ENCODE assay signal across 28 cellular contexts in the genomic region with DNA sequence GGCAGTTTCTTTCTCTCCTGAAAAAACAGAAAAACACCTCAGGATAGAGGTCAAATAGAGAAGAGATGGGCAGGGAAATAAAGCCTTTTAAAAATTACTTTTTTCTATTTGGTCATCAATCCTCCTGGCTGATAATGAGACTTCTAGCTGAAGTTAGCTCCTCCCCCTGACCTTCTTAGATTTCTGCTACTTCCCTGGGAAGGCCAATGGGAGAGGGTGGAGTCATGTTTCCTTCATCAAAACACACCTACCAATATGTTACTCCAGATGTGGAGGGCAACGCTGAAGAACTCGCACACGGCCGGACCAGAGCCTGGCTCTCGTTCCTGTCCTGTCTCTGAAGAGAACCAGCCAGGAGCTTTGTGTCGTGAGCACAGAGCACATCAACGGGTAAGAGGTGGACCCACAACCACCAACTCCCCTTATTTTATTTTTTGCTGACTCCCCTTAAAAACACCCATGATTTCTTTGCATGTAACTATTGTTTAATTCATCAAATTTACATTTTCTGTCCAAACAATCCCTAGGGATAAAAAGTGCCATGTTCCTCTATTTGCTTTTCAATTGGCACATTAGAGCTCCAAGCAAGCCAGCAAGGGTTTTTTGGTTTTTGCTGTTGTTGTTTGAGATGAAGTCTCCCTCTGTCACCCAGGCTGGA.
A peak's percentile ranks its signal among the peaks of the same experiment; 100 is the strongest.
DNase-seq lines count a peak whose midpoint lies in the region; TF ChIP-seq lines count a peak whose summit lies in the region.
"Had no signal": no experiment of that assay in that cellular context is flagged by ENCODE, and none has a peak within 500 bp of the region (broad histone marks: within the 10 kb centered on the region; RNA-seq: fewer than 3 reads in every experiment).

No MANE protein-coding gene starts in this region.

- no CpG with 5 or more reads among the region's 7 CpGs for WGBS in H9 (ENCODE audit: extremely low coverage, insufficient read length, low lambda C conversion rate)
- 84 to 100% methylated on average over 1 to 7 of the region's 7 CpGs for WGBS in endodermal cell (ENCODE audit: insufficient coverage in 1 of 2, insufficient read length in 1 of 2), 2 experiments

- H2BK15ac ChIP-seq in H9 (ENCODE audit: low read depth, low read length): no peak overlapping the region

- H3K27me3 ChIP-seq in H9 (ENCODE audit: insufficient read depth, low read length) (no peaks in the 10 kb centered on the region), endodermal cell (ENCODE audit: control insufficient read depth, insufficient read depth, low read length, poor library complexity, severe bottlenecking) (no peaks in the 10 kb centered on the region), parathyroid adenoma (ENCODE audit: control insufficient read depth, insufficient read depth, low read length) (no peaks in the 10 kb centered on the region), PC-9 (ENCODE audit: insufficient read depth, low read depth) (peaks cover 41% of the 10 kb centered on the region; the same call in 1 of the 2 replicates)
- H3K27me3 ChIP-seq: ascending aorta, esophagus squamous epithelium, hepatocyte, SJSA1, stomach, thyroid gland had no signal

- H3K14ac ChIP-seq in H9 (ENCODE audit: insufficient read depth, low read length): no peak overlapping the region

- H3K36me3 Mint-ChIP-seq in H9 (ENCODE audit: insufficient read depth in 1 of 3, low read depth in 3 of 3): peaks cover 75 to 90% (median 76%) of the 10 kb centered on the region in 3 experiments
- H3K36me3 Mint-ChIP-seq in endodermal cell (ENCODE audit: low read depth): peaks cover 10% of the 10 kb centered on the region
- H3K36me3 Mint-ChIP-seq in activated naive CD4-positive, alpha-beta T cell treated with anti-CD3 and anti-CD28 coated beads, Interleukin-2, amount 10 ng/mL, durations not matched to agents 7 days and 5 days: peaks cover 4% of the 10 kb centered on the region
- H3K36me3 Mint-ChIP-seq: T-cell had no signal

- H2AFZ ChIP-seq in H9 (ENCODE audit: low read length) (no peak overlapping the region), parathyroid adenoma (peak overlapping the region; percentile 40), PC-9 (no peak overlapping the region)
- H2AFZ ChIP-seq: hepatocyte had no signal

- H3F3A ChIP-seq in PC-9 (ENCODE audit: insufficient read depth, low read depth): no peaks in the 10 kb centered on the region

- no peak overlapping the region for H4K8ac ChIP-seq in H9 (replicated peaks; ENCODE audit: insufficient read length, low read depth, low read length)

- H3K27ac ChIP-seq in H9 (ENCODE audit: insufficient read length, low read depth, low read length) (no peak overlapping the region), endodermal cell (ENCODE audit: low read depth, low read length) (no peak overlapping the region), parathyroid adenoma (peak overlapping the region; percentile 21), PC-9 (no peak overlapping the region)
- H3K27ac ChIP-seq: ascending aorta, esophagus squamous epithelium, hepatocyte, left ventricle myocardium inferior, SJSA1, stomach, thyroid gland had no signal

- H3K9ac ChIP-seq in H9 (ENCODE audit: extremely low read depth, insufficient read length, low read length) (no peak overlapping the region), endodermal cell (ENCODE audit: extremely low read depth, low read length, poor library complexity, severe bottlenecking) (no peak overlapping the region), parathyroid adenoma (no peak overlapping the region)

- no peak overlapping the region for H3T11ph ChIP-seq in H9 (ENCODE audit: low read length)

- no peak overlapping the region for H2BK12ac ChIP-seq in H9 (ENCODE audit: insufficient read length, low read depth, low read length)

- no peak overlapping the region for H3K18ac ChIP-seq in H9 (ENCODE audit: insufficient read length, low read depth, low read length)

- H4K20me1 ChIP-seq in H9 (ENCODE audit: control insufficient read depth, insufficient read depth, insufficient read length) (no peaks in the 10 kb centered on the region), PC-9 (ENCODE audit: insufficient read depth) (no peaks in the 10 kb centered on the region)

- intact Hi-C loops in PC-9 (cut with micrococcal nuclease; ENCODE audit: unreplicated experiment): no loop called here

- peaks cover 0 to 5% of the 10 kb centered on the region in 2 experiments; a peak in 2 of 4 replicates for H3K4me1 Mint-ChIP-seq in H9
- H3K4me1 Mint-ChIP-seq in endodermal cell: no peaks in the 10 kb centered on the region
- peaks cover 10% of the 10 kb centered on the region for H3K4me1 Mint-ChIP-seq in activated naive CD4-positive, alpha-beta T cell treated with anti-CD3 and anti-CD28 coated beads, Interleukin-2, amount 10 ng/mL, durations not matched to agents 7 days and 5 days
- H3K4me1 Mint-ChIP-seq: activated CD4-positive, alpha-beta memory T cell treated with anti-CD3 and anti-CD28 coated beads, Interleukin-2, amount 10 ng/mL, durations not matched to agents 7 days and 5 days; activated naive CD8-positive, alpha-beta T cell treated with anti-CD3 and anti-CD28 coated beads for 36 hours had no signal

- no peak overlapping the region for H3K4ac ChIP-seq in H9 (ENCODE audit: low read depth, low read length)

- H3K36me3 ChIP-seq in endodermal cell (ENCODE audit: control insufficient read depth, insufficient read depth, low read length): no peaks in the 10 kb centered on the region
- H3K36me3 ChIP-seq in parathyroid adenoma (ENCODE audit: control insufficient read depth, insufficient read depth, low read length): no peaks in the 10 kb centered on the region
- H3K36me3 ChIP-seq in PC-9 (ENCODE audit: low read depth): no peaks in the 10 kb centered on the region
- H3K36me3 ChIP-seq: ascending aorta, esophagus squamous epithelium, left ventricle myocardium inferior, SJSA1, stomach, thyroid gland had no signal

- DNase-seq in H9 (peak; percentile 23), NCI-H510A (lab: John Stamatoyannopoulos, UW) (peak; percentile 17), endodermal cell (peak; percentile 44), glomerular visceral epithelial cell (ENCODE audit: extremely low spot score) (no peak), PC-9 (no peak), ureter (ENCODE audit: low spot score) (no peak)
- DNase-seq in activated naive CD4-positive, alpha-beta T cell treated with anti-CD3 and anti-CD28 coated beads, Interleukin-2, amount 10 ng/mL, durations not matched to agents 7 days and 5 days: no peak
- DNase-seq: activated CD4-positive, alpha-beta memory T cell treated with anti-CD3 and anti-CD28 coated beads, Interleukin-2, amount 10 ng/mL, durations not matched to agents 7 days and 5 days; activated CD4-positive, CD25-positive, alpha-beta regulatory T cell treated with anti-CD3 and anti-CD28 coated beads, Interleukin-2, amount 50 U/mL, for 72 hours; activated effector memory CD4-positive, alpha-beta T cell treated with Interleukin-2 at 50 U/mL for 16 hours; activated naive CD8-positive, alpha-beta T cell treated with anti-CD3 and anti-CD28 coated beads for 36 hours; activated T-cell treated with anti-CD3 and anti-CD28 coated beads for 4 hours; central memory CD4-positive, alpha-beta T cell; esophagus squamous epithelium; KG1; left ventricle myocardium inferior; NCI-H1436; RPMI8226; small intestine; stimulated activated CD4-positive, alpha-beta T cell treated with anti-CD3 and anti-CD28 coated beads, Interleukin-1b, Interleukin-23, amount 100 ng/mL, for 48 hours; stomach; T-cell; thyroid gland had no signal

- H3K9me2 ChIP-seq in PC-9 (ENCODE audit: insufficient read depth): no peaks in the 10 kb centered on the region

- BruUV-seq in PC-9 (replicated peaks; lab: Mats Ljungman, UMichigan): no TSS peak

- no peaks in the 10 kb centered on the region for H3K79me2 ChIP-seq in H9 (ENCODE audit: insufficient read depth, low read length)
- no peaks in the 10 kb centered on the region for H3K79me2 ChIP-seq in parathyroid adenoma
- no peaks in the 10 kb centered on the region for H3K79me2 ChIP-seq in PC-9 (ENCODE audit: low read depth)
- H3K79me2 ChIP-seq: hepatocyte had no signal

- H4K91ac ChIP-seq in H9 (ENCODE audit: insufficient read length, low read depth, low read length): no peak overlapping the region

- H4K5ac ChIP-seq in H9 (ENCODE audit: insufficient read length, low read depth, low read length): no peak overlapping the region

- no peak overlapping the region for H2BK120ac ChIP-seq in H9 (ENCODE audit: low read depth, low read length, poor library complexity, severe bottlenecking)

- CTCF ChIA-PET in activated naive CD4-positive, alpha-beta T cell treated with anti-CD3 and anti-CD28 coated beads, Interleukin-2, amount 10 ng/mL, durations not matched to agents 7 days and 5 days (lab: Charles Lee): no interaction called here
- CTCF ChIA-PET in PC-9 (lab: Charles Lee): interaction anchor here (0.7 kb wide), 1 partner anchor 112 kb away, joined by 4 read pairs; no protein-coding TSS in a partner anchor

- no peaks in the 10 kb centered on the region for H3K79me1 ChIP-seq in H9 (ENCODE audit: insufficient read depth, low read depth, low read length, poor library complexity, severe bottlenecking)

- H3K4me2 ChIP-seq in H9 (ENCODE audit: insufficient read depth, insufficient read length, low read length): no peak overlapping the region
- H3K4me2 ChIP-seq in parathyroid adenoma (ENCODE audit: low read length): no peak overlapping the region
- H3K4me2 ChIP-seq in PC-9: no peak overlapping the region
- H3K4me2 ChIP-seq: hepatocyte had no signal

- H3K4me3 Mint-ChIP-seq in H9: no peak overlapping the region
- no peak overlapping the region for H3K4me3 Mint-ChIP-seq in endodermal cell
- H3K4me3 Mint-ChIP-seq in activated naive CD4-positive, alpha-beta T cell treated with anti-CD3 and anti-CD28 coated beads, Interleukin-2, amount 10 ng/mL, durations not matched to agents 7 days and 5 days: no peak overlapping the region
- H3K4me3 Mint-ChIP-seq: activated CD4-positive, alpha-beta memory T cell treated with anti-CD3 and anti-CD28 coated beads, Interleukin-2, amount 10 ng/mL, durations not matched to agents 7 days and 5 days; activated naive CD8-positive, alpha-beta T cell treated with anti-CD3 and anti-CD28 coated beads for 36 hours; dendritic cell treated with granulocyte-macrophage colony-stimulating factor and Interleukin-4, amounts not matched to agents 40 ng/mL and 50 ng/mL, for 4 days; T-cell had no signal

- no peak overlapping the region for H3K23ac ChIP-seq in H9 (ENCODE audit: insufficient read length, low read depth, low read length)

- H3K27me3 Mint-ChIP-seq in H9 (ENCODE audit: low read depth) (no peaks in the 10 kb centered on the region), endodermal cell (ENCODE audit: insufficient read depth) (no peaks in the 10 kb centered on the region)
- no peaks in the 10 kb centered on the region for H3K27me3 Mint-ChIP-seq in activated naive CD4-positive, alpha-beta T cell treated with anti-CD3 and anti-CD28 coated beads, Interleukin-2, amount 10 ng/mL, durations not matched to agents 7 days and 5 days
- H3K27me3 Mint-ChIP-seq: activated CD4-positive, alpha-beta memory T cell treated with anti-CD3 and anti-CD28 coated beads, Interleukin-2, amount 10 ng/mL, durations not matched to agents 7 days and 5 days; activated naive CD8-positive, alpha-beta T cell treated with anti-CD3 and anti-CD28 coated beads for 36 hours; dendritic cell treated with granulocyte-macrophage colony-stimulating factor and Interleukin-4, amounts not matched to agents 40 ng/mL and 50 ng/mL, for 4 days; T-cell had no signal

- H3K4me3 ChIP-seq in endodermal cell (ENCODE audit: low read length): no peak overlapping the region
- H3K4me3 ChIP-seq in parathyroid adenoma (ENCODE audit: low read depth, low read length): no peak overlapping the region
- H3K4me3 ChIP-seq in PC-9: no peak overlapping the region
- H3K4me3 ChIP-seq: ascending aorta, esophagus squamous epithelium, hepatocyte, left ventricle myocardium inferior, SJSA1, stomach, thyroid gland had no signal

- no peaks in the 10 kb centered on the region for H3K23me2 ChIP-seq in H9 (ENCODE audit: insufficient read length, low read depth, low read length, poor library complexity, severe bottlenecking)

- no peak overlapping the region for H2AK5ac ChIP-seq in H9 (ENCODE audit: insufficient read length, low read length)

- no peak overlapping the region for H3K56ac ChIP-seq in H9 (ENCODE audit: insufficient read length, low read depth, low read length)

- POLR2A ChIA-PET in PC-9 (lab: Charles Lee; ENCODE audit: unreplicated experiment): interaction anchor here (0.5 kb wide), 1 partner anchor 355 kb away, joined by 5 read pairs; no protein-coding TSS in a partner anchor

- TF ChIP-seq CTCF in H9 (conservative IDR thresholded peaks at IDR 0.05) (no peak), endodermal cell (conservative IDR thresholded peaks at IDR 0.05) (no peak), parathyroid adenoma (IDR thresholded peaks at IDR 0.05) (no peak), PC-9 (conservative IDR thresholded peaks at IDR 0.05) (no peak)

- H3K4me1 ChIP-seq in H9 (ENCODE audit: insufficient read depth, low read length) (no peaks in the 10 kb centered on the region), endodermal cell (ENCODE audit: control insufficient read depth, insufficient read depth, low read length) (no peaks in the 10 kb centered on the region), parathyroid adenoma (peaks cover 5% of the 10 kb centered on the region), PC-9 (replicated peaks; ENCODE audit: insufficient read depth) (no peaks in the 10 kb centered on the region)
- H3K4me1 ChIP-seq: ascending aorta, esophagus squamous epithelium, left ventricle myocardium inferior, SJSA1, stomach had no signal

- no peak overlapping the region for H2BK5ac ChIP-seq in H9 (ENCODE audit: insufficient read length, low read length)

- H3K9me3 Mint-ChIP-seq in H9: no peaks in the 10 kb centered on the region
- H3K9me3 Mint-ChIP-seq in endodermal cell: no peaks in the 10 kb centered on the region
- no peaks in the 10 kb centered on the region for H3K9me3 Mint-ChIP-seq in activated naive CD4-positive, alpha-beta T cell treated with anti-CD3 and anti-CD28 coated beads, Interleukin-2, amount 10 ng/mL, durations not matched to agents 7 days and 5 days
- H3K9me3 Mint-ChIP-seq: activated CD4-positive, alpha-beta memory T cell treated with anti-CD3 and anti-CD28 coated beads, Interleukin-2, amount 10 ng/mL, durations not matched to agents 7 days and 5 days; activated naive CD8-positive, alpha-beta T cell treated with anti-CD3 and anti-CD28 coated beads for 36 hours; dendritic cell treated with granulocyte-macrophage colony-stimulating factor and Interleukin-4, amounts not matched to agents 40 ng/mL and 50 ng/mL, for 4 days; T-cell had no signal

- H3K27ac Mint-ChIP-seq in H9: 0 out of 7 replicates have a peak overlapping the region, but pooled peaks of 1 of the 3 experiments have one; percentile 65
- no peak overlapping the region for H3K27ac Mint-ChIP-seq in endodermal cell
- H3K27ac Mint-ChIP-seq in activated naive CD4-positive, alpha-beta T cell treated with anti-CD3 and anti-CD28 coated beads, Interleukin-2, amount 10 ng/mL, durations not matched to agents 7 days and 5 days: no peak overlapping the region
- H3K27ac Mint-ChIP-seq: activated CD4-positive, alpha-beta memory T cell treated with anti-CD3 and anti-CD28 coated beads, Interleukin-2, amount 10 ng/mL, durations not matched to agents 7 days and 5 days; activated naive CD8-positive, alpha-beta T cell treated with anti-CD3 and anti-CD28 coated beads for 36 hours; dendritic cell treated with granulocyte-macrophage colony-stimulating factor and Interleukin-4, amounts not matched to agents 40 ng/mL and 50 ng/mL, for 4 days; T-cell had no signal

- no peaks in the 10 kb centered on the region for H3K9me3 ChIP-seq in H9 (ENCODE audit: control insufficient read depth, low read depth, low read length)
- no peaks in the 10 kb centered on the region for H3K9me3 ChIP-seq in endodermal cell (ENCODE audit: control insufficient read depth, low read length)
- H3K9me3 ChIP-seq in parathyroid adenoma (ENCODE audit: control insufficient read depth, low read length): no peaks in the 10 kb centered on the region
- H3K9me3 ChIP-seq in PC-9 (ENCODE audit: insufficient read depth, low read depth): no peaks in the 10 kb centered on the region
- H3K9me3 ChIP-seq: ascending aorta, esophagus squamous epithelium, left ventricle myocardium inferior, SJSA1, stomach, thyroid gland had no signal

- H2BK20ac ChIP-seq in H9 (ENCODE audit: low read depth, low read length, poor library complexity, severe bottlenecking): no peak overlapping the region

Comparison
In these comparisons a context has a peak if more than half of its experiments do, and no peak if none do; other contexts are left out.
1. DNase-seq: peak in H9 (single experiment), NCI-H510A (single experiment) and endodermal cell (single experiment); none in glomerular visceral epithelial cell (single experiment), activated naive CD4-positive, alpha-beta T cell treated with anti-CD3 and anti-CD28 coated beads, Interleukin-2, amount 10 ng/mL, durations not matched to agents 7 days and 5 days (single experiment), PC-9 (0 of 2) and ureter (single experiment).